In the genomic region with DNA sequence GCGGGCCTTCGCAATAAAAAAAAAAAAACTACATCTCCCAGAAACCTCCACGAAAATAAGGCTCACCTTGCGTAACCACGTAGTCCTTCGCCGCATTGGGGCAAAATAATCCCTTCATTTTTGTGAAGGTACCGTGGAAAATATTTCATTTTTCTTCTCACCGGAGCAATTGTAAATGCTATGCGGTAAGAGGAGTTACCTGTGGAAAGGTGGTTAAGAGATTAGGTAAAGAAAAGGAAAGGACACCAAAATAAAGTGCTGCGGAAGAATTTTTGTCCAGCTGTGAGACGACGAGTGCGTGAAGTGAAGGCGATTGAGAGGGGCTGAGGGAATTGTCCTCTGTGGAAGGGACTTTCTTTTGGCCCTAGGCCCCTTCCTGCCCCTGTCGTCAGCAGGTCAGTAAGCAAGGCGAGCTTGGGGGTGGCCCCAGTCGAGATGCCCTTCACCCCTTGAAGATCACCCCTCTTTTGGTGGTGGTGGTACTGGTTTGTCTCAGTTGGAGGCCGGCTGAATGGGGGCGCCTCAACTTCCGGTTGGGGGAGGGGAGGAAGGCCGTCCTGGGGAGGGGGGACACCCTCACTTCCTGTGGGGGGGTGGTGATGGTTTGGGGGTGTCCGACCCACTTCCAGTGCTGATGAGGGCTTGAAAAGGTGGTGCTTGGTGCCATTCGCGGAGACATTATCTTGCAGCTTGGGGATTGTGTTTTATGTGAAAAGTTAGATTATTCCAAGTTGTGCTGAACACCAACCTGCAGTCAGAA, we compare ENCODE assay signal across 8 cellular contexts. TPM values are rescaled to one million over a fixed set of nuclear protein-coding genes. Genes with fewer than 3 reads are reported as not detected.
DNase-seq lines count a peak whose midpoint lies in the region; ATAC-seq, FAIRE-seq and TF ChIP-seq lines count a peak whose summit lies in the region.

Gene HMG20A (plus strand): TSS at position 279 of the 760 bp plus-strand sequence. CDS start 37,520 bp downstream, outside the sequence.

- H3K27me3 Mint-ChIP-seq in central memory CD8-positive, alpha-beta T cell, result no peaks in the 10 kb centered on the region

- peak within 1 kb of the TSS; percentile 82 for H3K4me2 ChIP-seq in keratinocyte (ENCODE audit: control insufficient read depth, extremely low read depth, insufficient read depth, low read depth, low read length)

- no peaks in the 10 kb centered on the region for H4K20me1 ChIP-seq in keratinocyte (ENCODE audit: control insufficient read depth, extremely low read depth, insufficient read depth, low read length)

- POLR2A ChIA-PET in A673 (lab: Charles Lee; ENCODE audit: low non-redundant PET), result no interaction called here

- peaks cover 55% of the 10 kb centered on the region for H3K79me2 ChIP-seq in keratinocyte (ENCODE audit: control insufficient read depth, insufficient read depth, low read length)

- peak within 1 kb of the TSS; percentile 97 for H2AFZ ChIP-seq in keratinocyte (ENCODE audit: control insufficient read depth, low read length)

- dilution Hi-C loops in keratinocyte (cut with MboI; ENCODE audit: extremely low pct_ligation_motif_present, low sequenced_read_pairs), result no loop called here

- H3K36me3 Mint-ChIP-seq in central memory CD8-positive, alpha-beta T cell (ENCODE audit: insufficient read depth), result peaks cover 10% of the 10 kb centered on the region

- DNase-seq in A673 (ENCODE audit: low spot score), result peak; percentile 89
- peak; percentile 87 for DNase-seq in NCI-H2227 treated with DMSO at 0.1 percent for 48 hours (lab: John Stamatoyannopoulos, UW)
- peak; percentile 19 to 42 (median 32) for DNase-seq in activated CD4-positive, CD25-positive, alpha-beta regulatory T cell (lab: John Stamatoyannopoulos, UW)
- DNase-seq in central memory CD8-positive, alpha-beta T cell (ENCODE audit: low spot score in 2 of 2), result peak; percentile 27 to 28
- no peak for DNase-seq in keratinocyte (ENCODE audit: low read depth, low spot score)
- peak; percentile 34 to 44 (median 39) for DNase-seq in stimulated activated CD4-positive, alpha-beta T cell treated with anti-CD3 and anti-CD28 coated beads, Interleukin-12 subunit alpha, Interleukin-12 subunit beta, amount 100 ng/mL, for 48 hours (ENCODE audit: low read depth in 2 of 3, low spot score in 1 of 3)

- intact Hi-C loops in A673 (cut with micrococcal nuclease; ENCODE audit: unreplicated experiment), result loop anchor here (2.0 to 5.0 kb wide), 3 partner anchors 76 to 233 kb away; no protein-coding TSS in a partner anchor

- H3K4me1 Mint-ChIP-seq in central memory CD8-positive, alpha-beta T cell, result peaks cover 52% of the 10 kb centered on the region

- no peaks in the 10 kb centered on the region for H3K27me3 ChIP-seq in A673 (replicated peaks; ENCODE audit: insufficient read depth, low read depth, low read length, poor library complexity)
- no peaks in the 10 kb centered on the region for H3K27me3 ChIP-seq in keratinocyte (ENCODE audit: control insufficient read depth, extremely low read depth, insufficient read depth, low read length)

- H3K36me3 ChIP-seq in A673 (ENCODE audit: insufficient read depth, low read length, poor library complexity, severe bottlenecking) (no peaks in the 10 kb centered on the region), keratinocyte (ENCODE audit: control insufficient read depth in 2 of 2, extremely low read depth in 1 of 2, insufficient read depth in 2 of 2, low read length in 2 of 2) (no peaks in the 10 kb centered on the region)

- H3K9me1 ChIP-seq in keratinocyte (ENCODE audit: control insufficient read depth, extremely low read depth, insufficient read depth, low read length), result no peaks in the 10 kb centered on the region

- H3K9ac ChIP-seq in keratinocyte (ENCODE audit: control insufficient read depth, extremely low read depth, insufficient read depth, low read length), result peak within 1 kb of the TSS; percentile 93

- peak; percentile 68 for FAIRE-seq in keratinocyte (lab: Jason Lieb, UNC)

- no peaks in the 10 kb centered on the region for H3K9me3 Mint-ChIP-seq in central memory CD8-positive, alpha-beta T cell

- no peak for TF ChIP-seq CTCF in A673 (conservative IDR thresholded peaks at IDR 0.05; ENCODE audit: low read depth, low read length)
- TF ChIP-seq CTCF in keratinocyte (optimal IDR thresholded peaks at IDR 0.05 in 1 of 3, IDR thresholded peaks at IDR 0.05 in 1 of 3, conservative IDR thresholded peaks at IDR 0.05 in 1 of 3; ENCODE audit: extremely low read depth in 1 of 3, insufficient read depth in 2 of 3, low read length in 3 of 3), result peak in 1 of 3 experiments; percentile 5

- peak within 1 kb of the TSS; percentile 99 for H3K4me3 Mint-ChIP-seq in central memory CD8-positive, alpha-beta T cell

- H3K4me1 ChIP-seq in A673 (ENCODE audit: insufficient read depth, low read length, poor library complexity, severe bottlenecking) (peaks cover 33% of the 10 kb centered on the region), keratinocyte (ENCODE audit: control insufficient read depth, extremely low read depth, insufficient read depth, low read length) (peaks cover 29% of the 10 kb centered on the region)

- no TSS peak for BruUV-seq in A673 (replicated peaks; lab: Mats Ljungman, UMichigan)

- H3K27ac ChIP-seq in A673 (ENCODE audit: low read depth, low read length, poor library complexity, severe bottlenecking) (peak within 1 kb of the TSS; percentile 97), keratinocyte (ENCODE audit: control insufficient read depth, insufficient read depth, low read length) (peak within 1 kb of the TSS; percentile 87)

- CTCF ChIA-PET in A673 (lab: Charles Lee), result no interaction called here

- ATAC-seq in GM18867 (IDR thresholded peaks at IDR 0.05; ENCODE audit: unreplicated experiment) (peak; percentile 40), HG03108 (IDR thresholded peaks at IDR 0.05; ENCODE audit: unreplicated experiment) (peak; percentile 31)
- peak; percentile 55 for ATAC-seq in central memory CD8-positive, alpha-beta T cell (replicated peaks; ENCODE audit: extremely low read depth, poor library complexity, severe bottlenecking)

- H3K4me3 ChIP-seq in A673 (ENCODE audit: low read depth, low read length, poor library complexity, severe bottlenecking) (peak within 1 kb of the TSS; percentile 73), keratinocyte (ENCODE audit: control insufficient read depth in 2 of 3, extremely low read depth in 1 of 3, insufficient read depth in 2 of 3, low read depth in 1 of 3, low read length in 3 of 3) (peak within 1 kb of the TSS; percentile 70 to 82 (median 78))

- peak within 1 kb of the TSS; percentile 98 for H3K27ac Mint-ChIP-seq in central memory CD8-positive, alpha-beta T cell (ENCODE audit: low read depth)

- H3K9me3 ChIP-seq in A673 (ENCODE audit: low read depth, low read length, poor library complexity, severe bottlenecking) (no peaks in the 10 kb centered on the region), keratinocyte (ENCODE audit: control insufficient read depth, low read depth, low read length) (no peaks in the 10 kb centered on the region)

RNA-seq across cellular contexts. Expression of gene HMG20A, which starts in this region (rescaled TPM):
- 43.2 and 49.9 TPM in 2 replicates for total RNA-seq in A673 (2021)
- polyA plus RNA-seq in keratinocyte, result 32.2 to 44.6 TPM (median 36.1 TPM) in 3 replicates
- polyA plus RNA-seq in keratinocyte (2011; ENCODE audit: low read depth), result 25.3 TPM
- 25.8 and 37.8 TPM in 2 replicates for polyA plus RNA-seq in keratinocyte (2011; cell fraction: cytosol; rRNA removed)
- polyA plus RNA-seq in keratinocyte (2011; cell fraction: nucleus; rRNA removed), result 44.6 and 54.7 TPM in 2 replicates
- 9.7 and 18.7 TPM in 2 replicates for polyA plus RNA-seq in keratinocyte (2012; ENCODE audit: low replicate concordance)
- polyA minus RNA-seq in keratinocyte, result 27.1 to 49.9 TPM (median 38.2 TPM) in 3 replicates
- polyA minus RNA-seq in keratinocyte (2011; cell fraction: cytosol; rRNA and poly(A)+ RNA removed), result 39.7 TPM
- 26.8 and 59.3 TPM in 2 replicates for polyA minus RNA-seq in keratinocyte (2011; cell fraction: nucleus; rRNA and poly(A)+ RNA removed)
